8 cellular contexts compared by ENCODE assay signal in genomic region chr22:20783844-20784723, GRCh38. TPM values are rescaled to one million over a fixed set of nuclear protein-coding genes. Genes with fewer than 3 reads are reported as not detected.
DNase-seq lines count a peak whose midpoint lies in the region; ATAC-seq and TF ChIP-seq lines count a peak whose summit lies in the region.

No MANE protein-coding gene starts in this region.

- H3K36me3 ChIP-seq in DND-41 (ENCODE audit: insufficient read depth, low read length), result peaks cover 81% of the 10 kb centered on the region
- peaks cover 35 to 46% of the 10 kb centered on the region in 2 donors for H3K36me3 ChIP-seq in ascending aorta

- peak; percentile 78 for TF ChIP-seq CTCF in DND-41 (IDR thresholded peaks at IDR 0.05; ENCODE audit: borderline replicate concordance, extremely low read depth, low read length, poor library complexity, severe bottlenecking)
- TF ChIP-seq CTCF in ascending aorta (IDR thresholded peaks at IDR 0.05), result peak; percentile 30 to 52 (median 31)

- peaks cover 13% of the 10 kb centered on the region; the same call in 1 of the 2 replicates for H4K20me1 ChIP-seq in DND-41 (ENCODE audit: insufficient read depth, low read length)

- H3K9ac ChIP-seq in DND-41 (ENCODE audit: low read depth, low read length), result no peak overlapping the region

- no peak overlapping the region for H3K27ac ChIP-seq in DND-41 (ENCODE audit: low read length)
- no peak overlapping the region for H3K27ac ChIP-seq in ascending aorta

- H3K4me2 ChIP-seq in DND-41 (ENCODE audit: insufficient read depth, low read length), result no peak overlapping the region

- H3K27me3 ChIP-seq in DND-41 (ENCODE audit: insufficient read depth, low read length, poor library complexity) (no peaks in the 10 kb centered on the region), ascending aorta (no peaks in the 10 kb centered on the region)

- no peaks in the 10 kb centered on the region for H3K79me2 ChIP-seq in DND-41 (ENCODE audit: insufficient read depth, low read length)

- H3K9me3 ChIP-seq in DND-41 (ENCODE audit: insufficient read depth, low read length, severe bottlenecking) (no peaks in the 10 kb centered on the region), ascending aorta (no peaks in the 10 kb centered on the region)

- peak; percentile 56 for DNase-seq in DND-41
- DNase-seq in HS-5 (ENCODE audit: low read depth), result peak; percentile 50
- DNase-seq in SHP77 (lab: John Stamatoyannopoulos, UW), result peak; percentile 58 to 64
- no peak for DNase-seq in ascending aorta (ENCODE audit: low spot score in 2 of 2)
- peak; percentile 66 for DNase-seq in iPS-NIHi11 (ENCODE audit: low spot score)
- peak; percentile 9 to 29 for DNase-seq in stimulated activated CD4-positive, alpha-beta T cell treated with anti-CD3 and anti-CD28 coated beads, Interleukin-1b, Interleukin-23, amount 100 ng/mL, for 4 hours (ENCODE audit: low read depth in 2 of 2)

- peak; percentile 88 for ATAC-seq in DND-41 (ENCODE audit: insufficient read depth, low read depth)
- ATAC-seq in HG02642 (IDR thresholded peaks at IDR 0.05; ENCODE audit: poor library complexity, unreplicated experiment), result no peak
- ATAC-seq in esophagus mucosa, result no peak

- H3K4me1 ChIP-seq in DND-41 (ENCODE audit: insufficient read depth, low read length) (no peaks in the 10 kb centered on the region), ascending aorta (no peaks in the 10 kb centered on the region)

- H3K4me3 ChIP-seq in DND-41 (ENCODE audit: low read depth in 1 of 2, low read length in 2 of 2) (no peak overlapping the region), ascending aorta (no peak overlapping the region)

- no peak overlapping the region for H2AFZ ChIP-seq in DND-41 (ENCODE audit: low read depth, low read length)

- intact Hi-C loops in ascending aorta (cut with DNase I), result no loop called here

RNA-seq across cellular contexts. Expression of gene SERPIND1, which starts 10.2 kb away (rescaled TPM):
- total RNA-seq in ascending aorta (not detected), esophagus mucosa (0.08 TPM)

Comparison
In these comparisons a context has a peak if more than half of its experiments do, and no peak if none do; other contexts are left out.
1. DNase-seq: peak in DND-41 (single experiment), HS-5 (single experiment), SHP77 (2 of 2), iPS-NIHi11 (single experiment) and stimulated activated CD4-positive, alpha-beta T cell treated with anti-CD3 and anti-CD28 coated beads, Interleukin-1b, Interleukin-23, amount 100 ng/mL, for 4 hours (2 of 2); none in ascending aorta (0 of 2).